In the genomic region with DNA sequence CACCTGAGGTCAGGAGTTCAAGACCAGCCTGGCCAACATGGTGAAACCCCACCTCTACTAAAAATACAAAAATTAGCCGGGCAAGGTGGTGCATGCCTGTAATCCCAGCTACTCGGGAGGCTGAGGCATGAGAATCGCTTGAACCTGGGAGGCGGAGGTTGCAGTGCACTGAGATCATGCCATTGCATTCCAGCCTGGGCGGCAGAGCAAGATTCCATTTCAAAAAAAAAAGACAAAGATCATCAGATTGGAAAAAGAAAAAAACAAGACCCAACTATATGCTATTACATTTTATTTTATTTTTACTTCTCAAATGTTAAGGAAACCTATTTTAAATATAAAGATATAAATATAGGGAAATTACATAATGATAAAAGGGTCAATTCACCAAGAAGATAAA, we compare ENCODE assay signal across 2 cellular contexts. TPM values are rescaled to one million over a fixed set of nuclear protein-coding genes. Genes with fewer than 3 reads are reported as not detected.
"Had no signal": no experiment of that assay in that cellular context is flagged by ENCODE, and none has a peak within 500 bp of the region (broad histone marks: within the 10 kb centered on the region; RNA-seq: fewer than 3 reads in every experiment).

No MANE protein-coding gene starts in this region.

RNA-seq across cellular contexts. Expression of a gene that starts 25.0 kb away (rescaled TPM):
- total RNA-seq: OCI-LY7, SJCRH30 had no signal

RNA-seq across cellular contexts. Expression of a gene that starts 29.6 kb away (rescaled TPM):
- total RNA-seq: OCI-LY7 had no signal
